Comparison of ENCODE assay signal across 1 cellular context in the genomic region with DNA sequence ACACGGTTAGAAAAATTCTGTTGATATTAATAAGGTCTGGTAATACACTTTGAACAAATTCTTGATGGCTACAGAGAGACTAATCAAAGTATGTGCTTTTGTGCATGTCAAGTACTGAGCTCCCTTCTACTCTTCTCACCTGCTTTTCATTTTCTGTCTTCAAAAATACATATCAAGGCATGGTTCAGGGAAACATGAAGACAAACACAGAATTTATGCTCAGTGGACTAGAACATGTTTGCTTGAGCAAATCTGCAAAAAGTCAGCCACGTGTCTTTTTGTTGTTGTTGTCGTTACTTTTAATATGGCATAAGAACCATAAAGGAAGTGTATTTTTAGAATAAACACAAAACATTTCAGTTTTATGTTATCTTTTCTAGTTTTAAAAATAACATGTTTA.
TF ChIP-seq lines count a peak whose summit lies in the region.

No MANE protein-coding gene starts in this region.

TF ChIP-seq in SK-N-SH, 30 proteins besides CTCF, POLR2A, EP300 and RAD21 (continued from another document):
- TF ChIP-seq, protein P1, sequence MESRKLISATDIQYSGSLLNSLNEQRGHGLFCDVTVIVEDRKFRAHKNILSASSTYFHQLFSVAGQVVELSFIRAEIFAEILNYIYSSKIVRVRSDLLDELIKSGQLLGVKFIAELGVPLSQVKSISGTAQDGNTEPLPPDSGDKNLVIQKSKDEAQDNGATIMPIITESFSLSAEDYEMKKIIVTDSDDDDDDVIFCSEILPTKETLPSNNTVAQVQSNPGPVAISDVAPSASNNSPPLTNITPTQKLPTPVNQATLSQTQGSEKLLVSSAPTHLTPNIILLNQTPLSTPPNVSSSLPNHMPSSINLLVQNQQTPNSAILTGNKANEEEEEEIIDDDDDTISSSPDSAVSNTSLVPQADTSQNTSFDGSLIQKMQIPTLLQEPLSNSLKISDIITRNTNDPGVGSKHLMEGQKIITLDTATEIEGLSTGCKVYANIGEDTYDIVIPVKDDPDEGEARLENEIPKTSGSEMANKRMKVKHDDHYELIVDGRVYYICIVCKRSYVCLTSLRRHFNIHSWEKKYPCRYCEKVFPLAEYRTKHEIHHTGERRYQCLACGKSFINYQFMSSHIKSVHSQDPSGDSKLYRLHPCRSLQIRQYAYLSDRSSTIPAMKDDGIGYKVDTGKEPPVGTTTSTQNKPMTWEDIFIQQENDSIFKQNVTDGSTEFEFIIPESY (IDR thresholded peaks at IDR 0.05; ENCODE audit: borderline replicate concordance, low read depth): no peak
- TF ChIP-seq MXI1 (IDR thresholded peaks at IDR 0.05; ENCODE audit: low read depth, low read length) (no peak), RFX5 (IDR thresholded peaks at IDR 0.05; ENCODE audit: low read length) (no peak), GABPA (IDR thresholded peaks at IDR 0.05; ENCODE audit: low read depth) (no peak), TCF12 (IDR thresholded peaks at IDR 0.05) (no peak), GATA2 (CRISPR knock-in tag; IDR thresholded peaks at IDR 0.05) (no peak), POLR2AphosphoS5 (IDR thresholded peaks at IDR 0.05; ENCODE audit: low read depth, low read length) (no peak), RCOR1 (IDR thresholded peaks at IDR 0.05; ENCODE audit: low read length) (no peak)
- TF ChIP-seq, protein P2, sequence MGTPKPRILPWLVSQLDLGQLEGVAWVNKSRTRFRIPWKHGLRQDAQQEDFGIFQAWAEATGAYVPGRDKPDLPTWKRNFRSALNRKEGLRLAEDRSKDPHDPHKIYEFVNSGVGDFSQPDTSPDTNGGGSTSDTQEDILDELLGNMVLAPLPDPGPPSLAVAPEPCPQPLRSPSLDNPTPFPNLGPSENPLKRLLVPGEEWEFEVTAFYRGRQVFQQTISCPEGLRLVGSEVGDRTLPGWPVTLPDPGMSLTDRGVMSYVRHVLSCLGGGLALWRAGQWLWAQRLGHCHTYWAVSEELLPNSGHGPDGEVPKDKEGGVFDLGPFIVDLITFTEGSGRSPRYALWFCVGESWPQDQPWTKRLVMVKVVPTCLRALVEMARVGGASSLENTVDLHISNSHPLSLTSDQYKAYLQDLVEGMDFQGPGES (IDR thresholded peaks at IDR 0.05; ENCODE audit: low read depth, low read length): no peak
